In the genomic region with DNA sequence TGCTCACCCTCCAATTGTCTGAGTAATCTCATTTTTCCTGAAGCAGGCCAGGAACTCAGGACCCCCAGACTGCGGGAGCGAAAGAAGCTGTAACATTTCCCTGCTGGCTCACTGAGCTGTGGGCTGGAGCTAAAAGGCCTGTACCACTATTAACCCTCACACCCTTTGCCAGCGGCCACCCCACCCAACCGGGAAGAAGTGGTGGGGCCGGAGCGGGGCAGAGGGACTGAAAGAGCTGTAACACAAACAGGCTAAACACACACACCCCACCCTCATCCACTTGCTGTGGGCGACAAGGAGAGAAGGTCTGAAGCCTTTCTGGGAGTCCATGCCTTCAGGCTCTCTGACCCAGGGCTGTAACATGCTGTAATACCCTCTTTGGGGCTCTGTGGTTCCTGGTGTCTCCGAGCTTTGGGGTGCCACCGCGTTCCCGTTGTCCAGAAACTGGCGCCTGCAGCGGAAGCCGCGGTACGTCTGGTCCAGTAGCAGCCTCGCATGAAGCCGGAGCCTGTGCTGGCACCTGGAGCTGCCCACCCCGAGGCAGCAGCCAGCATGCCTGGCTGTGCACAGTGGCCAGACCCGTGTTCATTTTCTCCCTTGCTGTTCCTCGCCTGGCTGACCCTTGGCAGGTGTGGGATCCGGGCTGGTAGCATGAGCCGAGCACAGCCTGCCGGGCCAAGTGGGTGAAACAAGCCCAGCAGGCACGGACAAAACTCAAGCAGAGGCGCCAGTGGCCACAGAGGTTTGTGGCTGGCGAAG, we compare ENCODE assay signal across 24 cellular contexts.
"Had no signal": no experiment of that assay in that cellular context is flagged by ENCODE, and none has a peak within 500 bp of the region (broad histone marks: within the 10 kb centered on the region; RNA-seq: fewer than 3 reads in every experiment).

No MANE protein-coding gene starts in this region.

- H3K9me3 ChIP-seq: neutrophil, ovary, prostate gland had no signal

- H3K4me1 ChIP-seq: left lung, prostate gland, stomach, tibial nerve had no signal

- H3K27ac ChIP-seq: brain microvascular endothelial cell, left lung, neutrophil, ovary, prostate gland, stomach, tibial nerve, VCaP had no signal

- H3K36me3 Mint-ChIP-seq: activated naive CD4-positive, alpha-beta T cell treated with anti-CD3 and anti-CD28 coated beads, Interleukin-2, amount 10 ng/mL, durations not matched to agents 7 days and 5 days; activated naive CD8-positive, alpha-beta T cell treated with anti-CD3 and anti-CD28 coated beads, Interleukin-2, amount 10 ng/mL, durations not matched to agents 7 days and 5 days; stimulated activated naive B cell treated with anti-CD40 and anti-IgM and Interleukin-4, amounts not matched to agents 10 μg/mL and 1 μg/mL and 100 μg/mL, for 72 hours had no signal

- H3K4me3 ChIP-seq: left lung, ovary, prostate gland, smooth muscle cell, stomach, tibial nerve had no signal

- H3K27ac Mint-ChIP-seq: activated naive CD4-positive, alpha-beta T cell treated with anti-CD3 and anti-CD28 coated beads, Interleukin-2, amount 10 ng/mL, durations not matched to agents 7 days and 5 days; activated naive CD8-positive, alpha-beta T cell treated with anti-CD3 and anti-CD28 coated beads, Interleukin-2, amount 10 ng/mL, durations not matched to agents 7 days and 5 days; nephron; stimulated activated naive B cell treated with anti-CD40 and anti-IgM and Interleukin-4, amounts not matched to agents 10 μg/mL and 1 μg/mL and 100 μg/mL, for 72 hours; T-helper 1 cell treated with Interleukin-12 subunit alpha and Interleukin-12 subunit beta and Interleukin-4 antibody, amounts not matched to agents 30 μg/mL and 1 μg/mL, for 36 hours had no signal

- H3K9me3 Mint-ChIP-seq: activated naive CD8-positive, alpha-beta T cell treated with anti-CD3 and anti-CD28 coated beads, Interleukin-2, amount 10 ng/mL, durations not matched to agents 7 days and 5 days; nephron; T-helper 1 cell treated with Interleukin-12 subunit alpha and Interleukin-12 subunit beta and Interleukin-4 antibody, amounts not matched to agents 30 μg/mL and 1 μg/mL, for 36 hours had no signal

- H3K4me3 Mint-ChIP-seq: activated naive CD4-positive, alpha-beta T cell treated with anti-CD3 and anti-CD28 coated beads, Interleukin-2, amount 10 ng/mL, durations not matched to agents 7 days and 5 days; activated naive CD8-positive, alpha-beta T cell treated with anti-CD3 and anti-CD28 coated beads, Interleukin-2, amount 10 ng/mL, durations not matched to agents 7 days and 5 days; nephron; stimulated activated naive B cell treated with anti-CD40 and anti-IgM and Interleukin-4, amounts not matched to agents 10 μg/mL and 1 μg/mL and 100 μg/mL, for 72 hours; T-helper 1 cell treated with Interleukin-12 subunit alpha and Interleukin-12 subunit beta and Interleukin-4 antibody, amounts not matched to agents 30 μg/mL and 1 μg/mL, for 36 hours had no signal

- H3K36me3 ChIP-seq: brain microvascular endothelial cell, left lung, neutrophil, ovary, prostate gland, stomach, tibial nerve had no signal

- H3K4me1 Mint-ChIP-seq: activated naive CD4-positive, alpha-beta T cell treated with anti-CD3 and anti-CD28 coated beads, Interleukin-2, amount 10 ng/mL, durations not matched to agents 7 days and 5 days; activated naive CD8-positive, alpha-beta T cell treated with anti-CD3 and anti-CD28 coated beads, Interleukin-2, amount 10 ng/mL, durations not matched to agents 7 days and 5 days; nephron; stimulated activated naive B cell treated with anti-CD40 and anti-IgM and Interleukin-4, amounts not matched to agents 10 μg/mL and 1 μg/mL and 100 μg/mL, for 72 hours had no signal

- H3K27me3 ChIP-seq: brain microvascular endothelial cell, left lung, neutrophil, ovary, stomach, tibial nerve had no signal

- ATAC-seq: left lung; stimulated activated naive B cell treated with anti-CD40 and anti-IgM and Interleukin-4, amounts not matched to agents 10 μg/mL and 1 μg/mL and 100 μg/mL, for 72 hours had no signal

- DNase-seq: activated CD4-positive, alpha-beta T cell treated with anti-CD3 and anti-CD28 coated beads for 4 hours; activated CD4-positive, alpha-beta T cell treated with anti-CD3 and anti-CD28 coated beads, Interleukin-2, amount 50 U/mL, for 48 hours; activated CD8-positive, alpha-beta memory T cell treated with anti-CD3 and anti-CD28 coated beads for 24 hours; activated gamma-delta T cell; activated naive CD4-positive, alpha-beta T cell treated with anti-CD3 and anti-CD28 coated beads, Interleukin-2, amount 10 ng/mL, durations not matched to agents 7 days and 5 days; activated naive CD8-positive, alpha-beta T cell treated with anti-CD3 and anti-CD28 coated beads, Interleukin-2, amount 10 ng/mL, durations not matched to agents 7 days and 5 days; brain microvascular endothelial cell; head of caudate nucleus; mammary epithelial cell; ovary; retina; stimulated activated CD4-positive, alpha-beta T cell treated with anti-CD3 and anti-CD28 coated beads, Interleukin-15, amount 100 ng/mL, for 24 hours; stimulated activated CD4-positive, alpha-beta T cell treated with anti-CD3 and anti-CD28 coated beads, Interleukin-2, amount 100 ng/mL, for 24 hours; stimulated activated naive B cell treated with anti-CD40 and anti-IgM and Interleukin-4, amounts not matched to agents 10 μg/mL and 1 μg/mL and 100 μg/mL, for 72 hours; stomach; T-helper 9 cell had no signal

- H3K27me3 Mint-ChIP-seq: activated naive CD4-positive, alpha-beta T cell treated with anti-CD3 and anti-CD28 coated beads, Interleukin-2, amount 10 ng/mL, durations not matched to agents 7 days and 5 days; activated naive CD8-positive, alpha-beta T cell treated with anti-CD3 and anti-CD28 coated beads, Interleukin-2, amount 10 ng/mL, durations not matched to agents 7 days and 5 days; stimulated activated naive B cell treated with anti-CD40 and anti-IgM and Interleukin-4, amounts not matched to agents 10 μg/mL and 1 μg/mL and 100 μg/mL, for 72 hours had no signal

- H3K4me2 ChIP-seq: smooth muscle cell had no signal
